Comparison of ENCODE assay signal across 8 cellular contexts in the genomic region with DNA sequence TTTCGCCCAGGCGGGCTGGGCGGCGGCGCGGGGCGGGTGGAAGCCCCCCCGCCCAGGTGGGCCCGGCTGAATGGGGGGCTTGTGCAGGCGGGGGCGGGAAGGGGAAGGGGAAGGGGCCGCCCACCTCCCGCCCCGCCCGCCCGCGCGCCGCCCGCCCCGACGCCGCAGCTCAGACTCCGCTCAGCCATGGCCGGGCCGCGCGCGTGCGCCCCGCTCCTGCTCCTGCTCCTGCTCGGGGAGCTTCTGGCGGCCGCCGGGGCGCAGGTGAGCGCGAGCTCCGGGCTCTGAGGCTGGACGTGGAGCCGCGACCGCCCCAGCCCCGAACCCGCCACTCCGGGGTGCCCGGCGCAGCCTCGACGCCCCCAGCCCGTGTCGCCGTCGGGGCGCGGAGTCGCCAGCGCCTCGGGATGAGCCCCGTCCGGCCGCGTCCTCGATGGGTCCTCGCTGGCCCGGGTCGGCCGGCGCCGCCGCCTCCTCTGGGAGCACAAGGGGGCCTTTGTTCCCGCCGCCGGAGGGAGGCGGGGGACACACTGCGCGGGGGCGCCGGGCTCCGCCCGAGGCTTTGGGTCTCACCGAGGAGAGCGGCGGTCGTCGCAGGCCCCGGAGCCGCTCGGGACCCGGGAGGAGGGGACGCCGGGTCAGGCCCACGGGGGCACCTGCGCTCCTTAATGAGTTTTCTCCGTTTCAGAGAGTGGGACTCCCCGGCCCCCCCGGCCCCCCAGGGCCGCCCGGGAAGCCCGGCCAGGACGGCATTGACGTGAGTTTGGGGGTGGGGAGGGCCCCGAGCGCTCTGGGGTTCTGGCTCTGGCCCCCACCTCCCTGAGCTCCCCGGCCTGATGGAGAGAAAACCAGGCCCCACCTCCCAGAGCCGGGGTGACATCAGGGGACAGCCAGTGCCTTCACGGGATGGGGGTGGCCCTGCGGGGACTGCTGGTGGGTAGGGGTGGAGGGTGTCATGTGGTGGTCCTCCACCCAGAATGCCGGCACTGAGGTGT. TPM values are rescaled to one million over a fixed set of nuclear protein-coding genes. Genes with fewer than 3 reads are reported as not detected.
DNase-seq lines count a peak whose midpoint lies in the region; ATAC-seq, FAIRE-seq and TF ChIP-seq lines count a peak whose summit lies in the region.

A gene (plus strand): TSS at position 172 of the 995 bp plus-strand sequence. CDS start 15 bp downstream, at position 187.

- CTCF ChIA-PET in GM12878 (lab: Yijun Ruan, JAX): no interaction called here

- BruUV-seq in GM12878 (replicated peaks; lab: Mats Ljungman, UMichigan): no TSS peak

- TF ChIP-seq RAD21 in GM12878 (IDR thresholded peaks at IDR 0.05; ENCODE audit: insufficient read depth, low read depth, low read length): no peak

- TF ChIP-seq CTCF in cardiac muscle cell (IDR thresholded peaks at IDR 0.05; ENCODE audit: low read depth, low read length) (no peak), GM12878 (IDR thresholded peaks at IDR 0.05 in 2 of 3, conservative IDR thresholded peaks at IDR 0.05 in 1 of 3; ENCODE audit: control insufficient read depth in 2 of 3, extremely low read depth in 1 of 3, insufficient read depth in 1 of 3, low read depth in 3 of 3, low read length in 3 of 3) (no peak), tibial nerve (IDR thresholded peaks at IDR 0.05) (no peak), D721Med (IDR thresholded peaks at IDR 0.05; ENCODE audit: insufficient read depth, missing control alignments) (no peak)

- in situ Hi-C loops in GM12878 (cut with MboI): no loop called here

- H3K36me3 ChIP-seq in cardiac muscle cell: no peaks in the 10 kb centered on the region
- peaks cover 0 to 7% of the 10 kb centered on the region in 2 experiments; a peak in 2 of 4 replicates for H3K36me3 ChIP-seq in GM12878 (ENCODE audit: control insufficient read depth in 2 of 2, insufficient read depth in 2 of 2, low read length in 1 of 2)
- peaks cover 0 to 30% (median 3%) of the 10 kb centered on the region in 3 donors for H3K36me3 ChIP-seq in tibial nerve

- ATAC-seq in left cardiac atrium: no peak
- ATAC-seq in GM12878: no peak

- no peaks in the 10 kb centered on the region for H4K20me1 ChIP-seq in GM12878 (ENCODE audit: control insufficient read depth, insufficient read depth)

- WGBS in GM12878 (ENCODE audit: insufficient coverage, insufficient replicate concordance, low lambda C conversion rate, missing lambda C conversion rate): 56% methylated on average over 48 of the region's 109 CpGs
- 6% methylated on average over 30 of the region's 109 CpGs; no CpG with 5 or more reads in 1 of the 2 donors for WGBS in tibial nerve, 2 donors

- SMC1A ChIA-PET in GM12878 (lab: Charles Lee; ENCODE audit: uncharacterized antibody, unreplicated experiment): no interaction called here

- peaks cover 26% of the 10 kb centered on the region for H3K27me3 ChIP-seq in cardiac muscle cell
- H3K27me3 ChIP-seq in GM12878 (replicated peaks in 1 of 2; ENCODE audit: control insufficient read depth in 2 of 2, insufficient read depth in 2 of 2, low read length in 1 of 2): peaks cover 6 to 8% of the 10 kb centered on the region in 2 experiments; a peak in 3 of 4 replicates
- peaks cover 0 to 9% of the 10 kb centered on the region in 2 donors for H3K27me3 ChIP-seq in tibial nerve

- no peak within 1 kb of the TSS for H2AFZ ChIP-seq in GM12878 (ENCODE audit: control insufficient read depth, low read depth, low read length)

- H3K4me3 ChIP-seq in cardiac muscle cell (peak within 1 kb of the TSS; percentile 24), GM12878 (no peak within 1 kb of the TSS), tibial nerve (peak within 1 kb of the TSS; percentile 16 to 54 (median 40))

- DNase-seq in cardiac muscle cell (ENCODE audit: low read depth in 1 of 2, low spot score in 1 of 2): peak in 1 of 2 donors; percentile 42
- no peak for DNase-seq in left cardiac atrium
- DNase-seq in GM12878 (ENCODE audit: low read depth, low spot score): no peak
- peak; percentile 68 for DNase-seq in left kidney (ENCODE audit: low read depth, low spot score)
- DNase-seq in tibial nerve (ENCODE audit: low spot score in 2 of 2): no peak
- DNase-seq in D721Med (ENCODE audit: insufficient read length, low spot score): no peak
- DNase-seq in AG20443 (ENCODE audit: low spot score): no peak
- no peak for DNase-seq in middle frontal gyrus (ENCODE audit: extremely low spot score, low spot score)

- peaks cover 3% of the 10 kb centered on the region for H3K4me1 ChIP-seq in cardiac muscle cell (ENCODE audit: low read depth)
- H3K4me1 ChIP-seq in GM12878 (ENCODE audit: control insufficient read depth, insufficient read depth, low read length): no peaks in the 10 kb centered on the region
- H3K4me1 ChIP-seq in tibial nerve: peaks cover 0 to 65% (median 52%) of the 10 kb centered on the region in 4 donors

- POLR2A ChIA-PET in GM12878 (lab: Charles Lee): no interaction called here

- RAD21 ChIA-PET in GM12878 (lab: Charles Lee; ENCODE audit: unreplicated experiment): no interaction called here

- H3K4me2 ChIP-seq in GM12878 (ENCODE audit: control insufficient read depth, insufficient read depth): no peak within 1 kb of the TSS

- no peak within 1 kb of the TSS for H3K9ac ChIP-seq in GM12878 (ENCODE audit: control insufficient read depth, insufficient read depth, low read length)

- no peaks in the 10 kb centered on the region for H3K9me3 ChIP-seq in cardiac muscle cell (ENCODE audit: low read depth)
- H3K9me3 ChIP-seq in GM12878 (replicated peaks; ENCODE audit: control insufficient read depth, insufficient read depth, low read length): no peaks in the 10 kb centered on the region
- H3K9me3 ChIP-seq in tibial nerve: no peaks in the 10 kb centered on the region

- intact Hi-C loops in left cardiac atrium (cut with DNase I): no loop called here
- intact Hi-C loops in GM12878 (cut with micrococcal nuclease; ENCODE audit: unreplicated experiment): no loop called here

- TF ChIP-seq POLR2A in GM12878 (IDR thresholded peaks at IDR 0.05; ENCODE audit: low read depth, low read length): no peak
- no peak for TF ChIP-seq POLR2A in tibial nerve (IDR thresholded peaks at IDR 0.05)

- FAIRE-seq in GM12878 (lab: Jason Lieb, UNC) (no peak), D721Med (lab: Jason Lieb, UNC) (no peak)

- TF ChIP-seq EP300 in GM12878 (IDR thresholded peaks at IDR 0.05; ENCODE audit: borderline replicate concordance in 1 of 2, control insufficient read depth in 1 of 2, low read depth in 2 of 2, low read length in 2 of 2) (no peak), tibial nerve (IDR thresholded peaks at IDR 0.05) (peak in 1 of 2 donors; percentile 4)

- H3K27ac ChIP-seq in cardiac muscle cell: no peak within 1 kb of the TSS
- no peak within 1 kb of the TSS for H3K27ac ChIP-seq in GM12878 (ENCODE audit: control insufficient read depth, insufficient read depth)
- peak within 1 kb of the TSS; percentile 67 to 96 (median 86) for H3K27ac ChIP-seq in tibial nerve

- no peaks in the 10 kb centered on the region for H3K79me2 ChIP-seq in GM12878 (ENCODE audit: control insufficient read depth, insufficient read depth, low read length)

TF ChIP-seq in GM12878, 131 proteins besides CTCF, POLR2A, EP300 and RAD21:
- no peak for TF ChIP-seq SMAD1 (IDR thresholded peaks at IDR 0.05; ENCODE audit: low read depth, partially characterized antibody)
- peak; percentile 99 for TF ChIP-seq SUZ12 (IDR thresholded peaks at IDR 0.05; ENCODE audit: unreplicated experiment)
TF ChIP-seq in GM12878: peak in this region for 1.

RNA-seq across cellular contexts. Expression of the gene that starts here (rescaled TPM):
- total RNA-seq in cardiac muscle cell (7.9 and 10.3 TPM in 2 replicates), left cardiac atrium (1 to 10 TPM; 4.0 to 4.7 TPM), GM12878 (2014; rRNA removed) (1.1 and 2.0 TPM in 2 replicates), GM12878 (2014; rRNA removed; fragmentation: Illumina TruSeq; extraction: Trizol) (0.51 and 0.63 TPM in 2 replicates), GM12878 (2021) (0.96 and 1.0 TPM in 2 replicates), tibial nerve (10 to 100 TPM; 51.3 to 81.2 (median 63.5) TPM)
- polyA plus RNA-seq in cardiac muscle cell (6.4 and 12.3 TPM in 2 replicates), GM12878 (2011; rRNA removed) (1.7 and 2.1 TPM in 2 replicates), GM12878 (2014; fragmentation: Illumina TruSeq; extraction: Trizol) (0.21 TPM in 1 of 2 replicates, not detected in the other), GM12878 (2014; fragmentation: Nextera tagmentation; extraction: Ambion mirVana) (under 1 TPM in 1 of 2 experiments, not detected in 1; 0.09 TPM), GM12878 (2014; rRNA removed) (1.2 and 1.4 TPM in 2 replicates), GM12878 (2016; fragmentation: Nextera tagmentation; extraction: Ambion mirVana) (under 1 TPM; 0.13 to 0.29 TPM)
- 4.6 and 4.9 TPM in 2 replicates for total RNA-seq in GM12878 (2013; cell fraction: nucleolus; rRNA removed)
- polyA plus RNA-seq in GM12878 (2011; ENCODE audit: low read depth): not detected
- 1.7 and 2.2 TPM in 2 replicates for polyA plus RNA-seq in GM12878 (2011; cell fraction: cytosol; rRNA removed)
- polyA plus RNA-seq in GM12878 (2011; cell fraction: nucleus; rRNA removed): 7.7 and 11.8 TPM in 2 replicates
- polyA plus RNA-seq in GM12878 (2012): 1.5 and 2.4 TPM in 2 replicates
- polyA minus RNA-seq in GM12878 (2011; rRNA and poly(A)+ RNA removed): 0.82 TPM in 1 of 2 replicates, not detected in the other
- 0.53 and 0.62 TPM in 2 replicates for polyA minus RNA-seq in GM12878 (2011; cell fraction: cytosol; rRNA and poly(A)+ RNA removed)
- 1.3 TPM in 1 of 2 replicates, not detected in the other for polyA minus RNA-seq in GM12878 (2011; cell fraction: nucleus; rRNA and poly(A)+ RNA removed)

Comparison
In these comparisons a context has a peak if more than half of its experiments do, and no peak if none do; other contexts are left out.
1. H3K27ac ChIP-seq: peak in tibial nerve (4 of 4); none in cardiac muscle cell (single experiment) and GM12878 (single experiment).